ENCODE assay signal across 1 cellular context in genomic region chr19:48720251-48720612, GRCh38.
TF ChIP-seq lines count a peak whose summit lies in the region.

No MANE protein-coding gene starts in this region.

TF ChIP-seq in H1, 55 proteins besides CTCF, POLR2A, EP300 and RAD21:
- TF ChIP-seq CEBPB (IDR thresholded peaks at IDR 0.05; ENCODE audit: low read depth, low read length) = no peak
- no peak for TF ChIP-seq RNF2 (IDR thresholded peaks at IDR 0.05; ENCODE audit: borderline replicate concordance, low read depth, low read length, missing control alignments, poor library complexity, severe bottlenecking)
